ENCODE assay signal across 13 cellular contexts in the genomic region with DNA sequence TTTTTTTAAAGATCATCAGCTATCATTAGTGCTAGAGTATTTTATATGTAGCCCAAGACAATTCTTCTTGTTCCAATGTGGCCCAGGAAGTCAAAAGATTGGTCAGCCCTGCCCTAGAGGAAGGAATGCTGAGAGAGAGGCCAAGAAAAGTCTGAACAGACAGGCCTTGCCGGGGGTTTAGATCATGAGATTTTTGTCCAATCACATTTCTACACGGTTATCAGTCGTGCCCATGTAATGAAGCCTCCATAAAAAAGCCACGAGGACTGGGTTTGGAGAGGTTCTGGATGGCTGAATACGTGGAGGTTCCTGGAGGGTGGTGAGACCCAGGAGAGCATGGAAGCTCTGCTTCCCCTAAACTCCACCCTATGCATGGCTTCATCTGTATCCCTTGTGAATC. TPM values are rescaled to one million over a fixed set of nuclear protein-coding genes. Genes with fewer than 3 reads are reported as not detected.
A peak's percentile ranks its signal among the peaks of the same experiment; 100 is the strongest.
DNase-seq lines count a peak whose midpoint lies in the region; ATAC-seq, FAIRE-seq and TF ChIP-seq lines count a peak whose summit lies in the region.
"Had no signal": no experiment of that assay in that cellular context is flagged by ENCODE, and none has a peak within 500 bp of the region (broad histone marks: within the 10 kb centered on the region; RNA-seq: fewer than 3 reads in every experiment).

No MANE protein-coding gene starts in this region.

- TF ChIP-seq POLR2A in GM18505 (IDR thresholded peaks at IDR 0.05; ENCODE audit: borderline replicate concordance, extremely low read depth, insufficient read depth, insufficient read length) = no peak

- POLR2A ChIA-PET in A673 (lab: Charles Lee; ENCODE audit: low non-redundant PET) = no interaction called here
- POLR2A ChIA-PET in CD4-positive, alpha-beta memory T cell (lab: Charles Lee; ENCODE audit: partially characterized antibody) = no interaction called here

- H3K27me3 Mint-ChIP-seq in activated T-helper 2 cell treated with anti-CD3 and anti-CD28 coated beads, Interferon-gamma antibody, Interleukin-2, Interleukin-4, amounts not matched to agents 10 μg/mL and 5 μg/mL and 100 μg/mL, durations not matched to agents 14 hours and 24 hours and 36 hours (ENCODE audit: low read depth) = no peaks in the 10 kb centered on the region
- H3K27me3 Mint-ChIP-seq in CD4-positive, alpha-beta memory T cell = no peaks in the 10 kb centered on the region

- FAIRE-seq in A204.1 (lab: Jason Lieb, UNC) = peak; percentile 94

- H3K9me3 Mint-ChIP-seq in activated T-helper 2 cell treated with anti-CD3 and anti-CD28 coated beads, Interferon-gamma antibody, Interleukin-2, Interleukin-4, amounts not matched to agents 10 μg/mL and 5 μg/mL and 100 μg/mL, durations not matched to agents 14 hours and 24 hours and 36 hours = peaks cover 8% of the 10 kb centered on the region
- peaks cover 0 to 2% (median 0%) of the 10 kb centered on the region in 8 donors for H3K9me3 Mint-ChIP-seq in CD4-positive, alpha-beta memory T cell

- H3K27ac Mint-ChIP-seq in activated T-helper 2 cell treated with anti-CD3 and anti-CD28 coated beads, Interferon-gamma antibody, Interleukin-2, Interleukin-4, amounts not matched to agents 10 μg/mL and 5 μg/mL and 100 μg/mL, durations not matched to agents 14 hours and 24 hours and 36 hours = peak overlapping the region; percentile 68
- H3K27ac Mint-ChIP-seq in CD4-positive, alpha-beta memory T cell = peak overlapping the region in 3 of 7 donors; percentile 35 to 52 (median 36)

- H3K27ac ChIP-seq in A673 (ENCODE audit: low read depth, low read length, poor library complexity, severe bottlenecking) = no peak overlapping the region
- H3K27ac ChIP-seq in CD4-positive, alpha-beta memory T cell (ENCODE audit: low read depth, low read length) = no peak overlapping the region

- no peak for ATAC-seq in GM18505 (IDR thresholded peaks at IDR 0.05; ENCODE audit: unreplicated experiment)

- peak; percentile 59 for DNase-seq in ELR (ENCODE audit: low read depth)
- DNase-seq in activated T-helper 2 cell treated with anti-CD3 and anti-CD28 coated beads, Interferon-gamma antibody, Interleukin-2, Interleukin-4, amounts not matched to agents 10 μg/mL and 5 μg/mL and 100 μg/mL, durations not matched to agents 14 hours and 24 hours and 36 hours (ENCODE audit: low spot score) = no peak
- DNase-seq in fibroblast of the aortic adventitia (ENCODE audit: low read depth) = peak; percentile 65
- DNase-seq in hypothalamus (lab: John Stamatoyannopoulos, UW) = no peak
- DNase-seq in A673 (ENCODE audit: low spot score) = no peak
- DNase-seq in CD4-positive, alpha-beta memory T cell = no peak
- DNase-seq: activated gamma-delta T cell, DMS 273 treated with DMSO at 0.1 percent for 48 hours, midbrain, NCI-H82, retina had no signal

- H3K36me3 ChIP-seq in A673 (ENCODE audit: insufficient read depth, low read length, poor library complexity, severe bottlenecking) = no peaks in the 10 kb centered on the region
- no peaks in the 10 kb centered on the region for H3K36me3 ChIP-seq in CD4-positive, alpha-beta memory T cell (ENCODE audit: insufficient read depth, low read length)

- no peak overlapping the region for H3K4me3 ChIP-seq in fibroblast of the aortic adventitia (ENCODE audit: low read depth, low read length)
- no peak overlapping the region for H3K4me3 ChIP-seq in A673 (ENCODE audit: low read depth, low read length, poor library complexity, severe bottlenecking)
- no peak overlapping the region for H3K4me3 ChIP-seq in CD4-positive, alpha-beta memory T cell (ENCODE audit: low read length in 2 of 2)

- no peaks in the 10 kb centered on the region for H3K9me3 ChIP-seq in A673 (ENCODE audit: low read depth, low read length, poor library complexity, severe bottlenecking)
- no peaks in the 10 kb centered on the region for H3K9me3 ChIP-seq in CD4-positive, alpha-beta memory T cell (ENCODE audit: control insufficient read depth in 1 of 2, low read length in 2 of 2)

- no TSS peak for BruUV-seq in A673 (replicated peaks; lab: Mats Ljungman, UMichigan)

- H3K4me3 Mint-ChIP-seq in activated T-helper 2 cell treated with anti-CD3 and anti-CD28 coated beads, Interferon-gamma antibody, Interleukin-2, Interleukin-4, amounts not matched to agents 10 μg/mL and 5 μg/mL and 100 μg/mL, durations not matched to agents 14 hours and 24 hours and 36 hours (ENCODE audit: low read depth) = no peak overlapping the region
- no peak overlapping the region for H3K4me3 Mint-ChIP-seq in CD4-positive, alpha-beta memory T cell

- TF ChIP-seq CTCF in fibroblast of the aortic adventitia (IDR thresholded peaks at IDR 0.05; ENCODE audit: insufficient read depth, low read length) (peak; percentile 43), A673 (conservative IDR thresholded peaks at IDR 0.05; ENCODE audit: low read depth, low read length) (no peak)

- peaks cover 44% of the 10 kb centered on the region for H3K4me1 Mint-ChIP-seq in activated T-helper 2 cell treated with anti-CD3 and anti-CD28 coated beads, Interferon-gamma antibody, Interleukin-2, Interleukin-4, amounts not matched to agents 10 μg/mL and 5 μg/mL and 100 μg/mL, durations not matched to agents 14 hours and 24 hours and 36 hours (ENCODE audit: low read depth)
- H3K4me1 Mint-ChIP-seq in CD4-positive, alpha-beta memory T cell = peaks cover 7 to 29% (median 21%) of the 10 kb centered on the region in 4 donors

- CTCF ChIA-PET in A673 (lab: Charles Lee) = no interaction called here
- CTCF ChIA-PET in CD4-positive, alpha-beta memory T cell (lab: Charles Lee; ENCODE audit: partially characterized antibody) = no interaction called here

- H3K27me3 ChIP-seq in A673 (replicated peaks; ENCODE audit: insufficient read depth, low read depth, low read length, poor library complexity) = no peaks in the 10 kb centered on the region
- H3K27me3 ChIP-seq in CD4-positive, alpha-beta memory T cell (ENCODE audit: insufficient read depth, low read length) = no peaks in the 10 kb centered on the region

- peaks cover 13% of the 10 kb centered on the region for H3K36me3 Mint-ChIP-seq in activated T-helper 2 cell treated with anti-CD3 and anti-CD28 coated beads, Interferon-gamma antibody, Interleukin-2, Interleukin-4, amounts not matched to agents 10 μg/mL and 5 μg/mL and 100 μg/mL, durations not matched to agents 14 hours and 24 hours and 36 hours (ENCODE audit: low read depth)
- no peaks in the 10 kb centered on the region for H3K36me3 Mint-ChIP-seq in CD4-positive, alpha-beta memory T cell

- intact Hi-C loops in activated T-helper 2 cell treated with anti-CD3 and anti-CD28 coated beads, Interferon-gamma antibody, Interleukin-2, Interleukin-4, amounts not matched to agents 10 μg/mL and 5 μg/mL and 100 μg/mL, durations not matched to agents 14 hours and 24 hours and 36 hours (cut with micrococcal nuclease) = loop anchor here (5.0 kb wide), 1 partner anchor 40 kb away; no protein-coding TSS in a partner anchor
- intact Hi-C loops in A673 (cut with micrococcal nuclease; ENCODE audit: unreplicated experiment) = no loop called here
- intact Hi-C loops in CD4-positive, alpha-beta memory T cell (cut with micrococcal nuclease) = no loop called here

- H3K4me1 ChIP-seq in A673 (ENCODE audit: insufficient read depth, low read length, poor library complexity, severe bottlenecking) = no peaks in the 10 kb centered on the region
- H3K4me1 ChIP-seq in CD4-positive, alpha-beta memory T cell (ENCODE audit: insufficient read depth, low read length) = peaks cover 24% of the 10 kb centered on the region

RNA-seq across cellular contexts. Expression of a gene that starts 24.3 kb away (rescaled TPM):
- 3,630 and 3,637 TPM in 2 replicates for total RNA-seq in activated T-helper 2 cell treated with anti-CD3 and anti-CD28 coated beads, Interferon-gamma antibody, Interleukin-2, Interleukin-4, amounts not matched to agents 10 μg/mL and 5 μg/mL and 100 μg/mL, durations not matched to agents 14 hours and 24 hours and 36 hours
- total RNA-seq in fibroblast of the aortic adventitia (ENCODE audit: low replicate concordance) = 594 and 1,443 TPM in 2 replicates
- 2,313 and 2,659 TPM in 2 replicates for total RNA-seq in A673 (2021)
- total RNA-seq in CD4-positive, alpha-beta memory T cell = 100 to 1,000 TPM; 291 to 305 TPM
- 1,000 to 10,000 TPM; 1,071 to 1,157 TPM for polyA plus RNA-seq in CD4-positive, alpha-beta memory T cell

RNA-seq across cellular contexts. Expression of a gene that starts 42.9 kb away (rescaled TPM):
- total RNA-seq in activated T-helper 2 cell treated with anti-CD3 and anti-CD28 coated beads, Interferon-gamma antibody, Interleukin-2, Interleukin-4, amounts not matched to agents 10 μg/mL and 5 μg/mL and 100 μg/mL, durations not matched to agents 14 hours and 24 hours and 36 hours = 0.37 and 0.41 TPM in 2 replicates
- total RNA-seq in fibroblast of the aortic adventitia (ENCODE audit: low replicate concordance) (not detected in 2 replicates), A673 (2021) (not detected in 2 replicates)
- total RNA-seq in CD4-positive, alpha-beta memory T cell = not detected
- 1 to 10 TPM in 1 of 2 donors, under 1 TPM in 1; 0.35 to 2.5 TPM for polyA plus RNA-seq in CD4-positive, alpha-beta memory T cell

Comparison
In these comparisons a context has a peak if more than half of its experiments do, and no peak if none do; other contexts are left out.
1. DNase-seq: peak in ELR (single experiment) and fibroblast of the aortic adventitia (single experiment); none in activated T-helper 2 cell treated with anti-CD3 and anti-CD28 coated beads, Interferon-gamma antibody, Interleukin-2, Interleukin-4, amounts not matched to agents 10 μg/mL and 5 μg/mL and 100 μg/mL, durations not matched to agents 14 hours and 24 hours and 36 hours (single experiment), hypothalamus (0 of 51), A673 (single experiment) and CD4-positive, alpha-beta memory T cell (0 of 5).